3 cellular contexts compared by ENCODE assay signal in genomic region chr1:5853858-5854257, GRCh38.
TF ChIP-seq lines count a peak whose summit lies in the region.

No MANE protein-coding gene starts in this region.

TF ChIP-seq in HEK293, 187 proteins besides CTCF, POLR2A, EP300 and RAD21:
- peak; percentile 56 for TF ChIP-seq SETDB1 (IDR thresholded peaks at IDR 0.05; ENCODE audit: insufficient read length, low read length)

TF ChIP-seq in K562, 482 proteins besides CTCF, POLR2A, EP300 and RAD21 (continued from another document):
- peak in 1 of 2 experiments; percentile 71; a peak in 1 of 3 replicates for TF ChIP-seq CBX3 (IDR thresholded peaks at IDR 0.05; ENCODE audit: borderline replicate concordance in 1 of 2, low read length in 2 of 2)
- TF ChIP-seq TRIM28 (IDR thresholded peaks at IDR 0.05) = 0 out of 2 replicates have a peak, but pooled peaks have one; percentile 29
- TF ChIP-seq ZNF280A (IDR thresholded peaks at IDR 0.05; ENCODE audit: low read depth, partially characterized antibody) = peak; percentile 75
- TF ChIP-seq ZFP36 (IDR thresholded peaks at IDR 0.05; ENCODE audit: low read depth, low read length, partially characterized antibody) = peak; percentile 43

TF ChIP-seq in HepG2, 621 proteins besides CTCF, POLR2A, EP300 and RAD21:
- 0 out of 2 replicates have a peak, but pooled peaks have one; percentile 36 for TF ChIP-seq ZNF431 (CRISPR knock-in tag; IDR thresholded peaks at IDR 0.05; ENCODE audit: borderline replicate concordance, low read depth)
